18 cellular contexts compared by ENCODE assay signal in the genomic region with DNA sequence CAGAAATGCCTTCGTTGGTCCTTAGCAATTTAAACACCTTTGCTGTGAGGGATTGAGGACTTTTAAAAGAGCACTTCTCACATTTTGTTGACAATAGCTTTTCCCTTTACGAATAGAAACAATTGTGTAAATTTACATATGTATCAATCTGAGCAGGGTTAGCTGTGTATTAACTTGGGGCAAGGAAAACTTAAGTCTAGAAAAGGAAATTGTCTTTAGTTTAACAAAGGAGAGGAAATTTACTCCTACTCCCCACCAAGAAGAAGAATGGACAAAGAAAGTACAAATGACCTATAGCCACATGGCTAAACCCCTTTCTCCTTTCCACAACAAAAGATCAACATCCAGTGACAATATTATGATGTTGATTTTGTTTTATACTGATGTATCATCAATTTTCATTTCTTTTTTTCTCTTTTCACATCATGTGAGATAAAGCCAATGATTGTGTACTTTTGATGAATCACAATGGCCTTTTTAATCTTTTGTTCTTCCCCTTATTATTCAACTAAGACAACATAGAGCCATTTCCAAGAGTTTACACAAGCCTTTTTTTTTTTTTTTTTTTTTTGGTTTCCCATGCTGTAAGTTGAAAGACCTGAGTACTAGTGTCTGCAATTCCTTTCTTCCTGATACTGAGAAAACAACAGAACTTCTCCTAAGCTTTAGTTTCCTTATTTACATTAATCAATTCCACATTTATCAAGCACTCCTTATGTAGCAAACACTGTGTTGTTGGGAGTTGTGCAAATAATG. TPM values are rescaled to one million over a fixed set of nuclear protein-coding genes. Genes with fewer than 3 reads are reported as not detected.
A peak's percentile ranks its signal among the peaks of the same experiment; 100 is the strongest.
DNase-seq lines count a peak whose midpoint lies in the region; ATAC-seq and TF ChIP-seq lines count a peak whose summit lies in the region.
"Had no signal": no experiment of that assay in that cellular context is flagged by ENCODE, and none has a peak within 500 bp of the region (broad histone marks: within the 10 kb centered on the region; RNA-seq: fewer than 3 reads in every experiment).

No MANE protein-coding gene starts in this region.

- H3K9me3 Mint-ChIP-seq in WTC11 (0 out of 2 replicates have a peak, but pooled peaks cover 5% of the 10 kb centered on the region), mesothelial cell of epicardium (no peaks in the 10 kb centered on the region)

- H3K36me3 Mint-ChIP-seq in WTC11 (no peaks in the 10 kb centered on the region), mesothelial cell of epicardium (no peaks in the 10 kb centered on the region)

- WGBS in HUES64, result no CpG with 5 or more reads among the region's 2 CpGs
- WGBS in heart left ventricle, 4 donors, result 3 to 8% (median 6%) methylated on average over 2 of the region's 2 CpGs

- H3K4me3 Mint-ChIP-seq in WTC11, result no peak overlapping the region
- no peak overlapping the region for H3K4me3 Mint-ChIP-seq in mesothelial cell of epicardium

- H3K4me1 ChIP-seq in HUES64 (ENCODE audit: insufficient read depth, low read length) (peaks cover 15% of the 10 kb centered on the region), iPS-20b (ENCODE audit: insufficient read depth, low read length) (peaks cover 20% of the 10 kb centered on the region), heart left ventricle (no peaks in the 10 kb centered on the region)

- TF ChIP-seq CTCF in WTC11 (IDR thresholded peaks at IDR 0.05) (no peak), mesothelial cell of epicardium (IDR thresholded peaks at IDR 0.05; ENCODE audit: unreplicated experiment) (no peak), heart left ventricle (IDR thresholded peaks at IDR 0.05) (no peak)

- TF ChIP-seq POLR2A in heart left ventricle (IDR thresholded peaks at IDR 0.05), result no peak

- intact Hi-C loops in heart left ventricle (cut with DNase I), result no loop called here

- POLR2A ChIA-PET in WTC11 (lab: Charles Lee), result interaction anchor here (0.6 to 1.5 kb wide), 3 partner anchors 20 to 1166 kb away, joined by 3 to 6 read pairs (median 3); no protein-coding TSS in a partner anchor

- peak overlapping the region; percentile 84 for H3K27ac ChIP-seq in HUES64 (ENCODE audit: low read depth, low read length)
- peak overlapping the region; percentile 19 for H3K27ac ChIP-seq in iPS-20b (ENCODE audit: low read length)
- no peak overlapping the region for H3K27ac ChIP-seq in heart left ventricle
- H3K27ac ChIP-seq: C4-2B had no signal

- peak overlapping the region; percentile 88 for H3K27ac Mint-ChIP-seq in WTC11
- no peak overlapping the region for H3K27ac Mint-ChIP-seq in mesothelial cell of epicardium

- H3K9me3 ChIP-seq in HUES64 (ENCODE audit: insufficient read depth, low read depth, low read length) (no peaks in the 10 kb centered on the region), iPS-20b (ENCODE audit: insufficient read depth, low read depth, low read length) (no peaks in the 10 kb centered on the region), heart left ventricle (no peaks in the 10 kb centered on the region)

- H3K9ac ChIP-seq in HUES64 (ENCODE audit: low read depth, low read length) (peak overlapping the region; percentile 40; the same call in 1 of the 2 replicates), iPS-20b (ENCODE audit: low read depth, low read length) (peak overlapping the region; percentile 33; the same call in 1 of the 2 replicates)

- peaks cover 44% of the 10 kb centered on the region for H3K4me1 Mint-ChIP-seq in WTC11
- H3K4me1 Mint-ChIP-seq in mesothelial cell of epicardium, result no peaks in the 10 kb centered on the region

- H3K27me3 Mint-ChIP-seq in WTC11 (ENCODE audit: low read depth) (peaks cover 63% of the 10 kb centered on the region), mesothelial cell of epicardium (ENCODE audit: low read depth) (peaks cover 52% of the 10 kb centered on the region)

- CTCF ChIA-PET in WTC11 (lab: Charles Lee), result interaction anchor here (0.8 to 2.5 kb wide), 5 partner anchors 10 to 128 kb away, joined by 3 to 6 read pairs (median 4); no protein-coding TSS in a partner anchor

- H3K4me3 ChIP-seq in HUES64 (ENCODE audit: low read length) (no peak overlapping the region), iPS-20b (ENCODE audit: low read length) (peak overlapping the region; percentile 37; the same call in 1 of the 2 replicates), heart left ventricle (no peak overlapping the region)

- DNase-seq in ELF-1 (ENCODE audit: low read depth, low spot score), result peak; percentile 11
- DNase-seq in WTC11 (ENCODE audit: low spot score), result no peak
- no peak for DNase-seq in mesothelial cell of epicardium (ENCODE audit: low spot score in 2 of 2, unreplicated experiment in 2 of 2)
- no peak for DNase-seq in heart left ventricle
- DNase-seq in activated CD4-positive, CD25-positive, alpha-beta regulatory T cell treated with anti-CD3 and anti-CD28 coated beads, Interleukin-2, amount 50 U/mL, for 72 hours, result no peak
- DNase-seq: DMS 273 treated with DMSO at 0.1 percent for 48 hours, KG1, NCI-H1417 treated with DMSO at 0.1 percent for 48 hours, NCI-H2029 treated with DMSO at 0.1 percent for 48 hours, NCI-H524, SIG-M5 had no signal

- ATAC-seq in WTC11 (peak; percentile 79), heart left ventricle (no peak)
- ATAC-seq: HepG2 had no signal

- H3K36me3 ChIP-seq in HUES64 (ENCODE audit: insufficient read depth, low read length) (no peaks in the 10 kb centered on the region), iPS-20b (ENCODE audit: insufficient read depth, low read depth, low read length) (no peaks in the 10 kb centered on the region), heart left ventricle (no peaks in the 10 kb centered on the region)

- H3K27me3 ChIP-seq in HUES64 (ENCODE audit: insufficient read depth, low read length), result peaks cover 41% of the 10 kb centered on the region
- H3K27me3 ChIP-seq in iPS-20b (ENCODE audit: insufficient read depth, low read length), result peaks cover 17% of the 10 kb centered on the region
- peaks cover 0 to 29% (median 10%) of the 10 kb centered on the region in 9 donors for H3K27me3 ChIP-seq in heart left ventricle

TF ChIP-seq in WTC11, 78 proteins besides CTCF, POLR2A, EP300 and RAD21:
- TF ChIP-seq, protein P1, sequence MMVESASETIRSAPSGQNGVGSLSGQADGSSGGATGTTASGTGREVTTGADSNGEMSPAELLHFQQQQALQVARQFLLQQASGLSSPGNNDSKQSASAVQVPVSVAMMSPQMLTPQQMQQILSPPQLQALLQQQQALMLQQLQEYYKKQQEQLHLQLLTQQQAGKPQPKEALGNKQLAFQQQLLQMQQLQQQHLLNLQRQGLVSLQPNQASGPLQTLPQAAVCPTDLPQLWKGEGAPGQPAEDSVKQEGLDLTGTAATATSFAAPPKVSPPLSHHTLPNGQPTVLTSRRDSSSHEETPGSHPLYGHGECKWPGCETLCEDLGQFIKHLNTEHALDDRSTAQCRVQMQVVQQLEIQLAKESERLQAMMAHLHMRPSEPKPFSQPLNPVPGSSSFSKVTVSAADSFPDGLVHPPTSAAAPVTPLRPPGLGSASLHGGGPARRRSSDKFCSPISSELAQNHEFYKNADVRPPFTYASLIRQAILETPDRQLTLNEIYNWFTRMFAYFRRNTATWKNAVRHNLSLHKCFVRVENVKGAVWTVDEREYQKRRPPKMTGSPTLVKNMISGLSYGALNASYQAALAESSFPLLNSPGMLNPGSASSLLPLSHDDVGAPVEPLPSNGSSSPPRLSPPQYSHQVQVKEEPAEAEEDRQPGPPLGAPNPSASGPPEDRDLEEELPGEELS (CRISPR knock-in tag; IDR thresholded peaks at IDR 0.05), result peak; percentile 53; the same call in 1 of the 2 replicates
- TF ChIP-seq ESRRA (CRISPR knock-in tag; IDR thresholded peaks at IDR 0.05; ENCODE audit: borderline replicate concordance) (no peak), EMX1 (CRISPR knock-in tag; IDR thresholded peaks at IDR 0.05) (no peak)

RNA-seq across cellular contexts. Expression of a gene that starts 19.0 kb away (rescaled TPM):
- 3.4 TPM for polyA plus RNA-seq in HUES64 (2013, experiment 1 of 2)
- polyA plus RNA-seq in HUES64 (2013, experiment 2 of 2), result 1.9 TPM
- total RNA-seq in WTC11 (2021) (0.22 to 0.50 TPM in 2 of 3 replicates, not detected in the other), mesothelial cell of epicardium (not detected in 3 replicates), heart left ventricle (not detected)
- polyA plus RNA-seq in heart left ventricle, result not detected
- total RNA-seq: A673, HepG2, OCI-LY7, RPMI7951 had no signal
- polyA plus RNA-seq: HepG2 had no signal

Comparison
In these comparisons a context has a peak if more than half of its experiments do, and no peak if none do; other contexts are left out.
1. H3K27ac ChIP-seq: peak in HUES64 (single experiment) and iPS-20b (single experiment); none in heart left ventricle (0 of 12).